Comparison of ENCODE assay signal across 32 cellular contexts in genomic region chr1:110515041-110515440, GRCh38. TPM values are rescaled to one million over a fixed set of nuclear protein-coding genes. Genes with fewer than 3 reads are reported as not detected.
"Had no signal": no experiment of that assay in that cellular context is flagged by ENCODE, and none has a peak within 500 bp of the region (broad histone marks: within the 10 kb centered on the region; RNA-seq: fewer than 3 reads in every experiment).

No MANE protein-coding gene starts in this region.

- H3K4me3 Mint-ChIP-seq: activated B cell treated with CpG ODN at 0.5 μM for 24 hours; activated naive CD4-positive, alpha-beta T cell treated with anti-CD3 and anti-CD28 coated beads, Interleukin-2, amount 10 ng/mL, durations not matched to agents 7 days and 5 days; activated naive CD8-positive, alpha-beta T cell; activated T-cell treated with anti-CD3 and anti-CD28 coated beads, Interleukin-2, amount 50 U/mL, for 4 hours; central memory CD8-positive, alpha-beta T cell; T-helper 1 cell treated with Interleukin-12 subunit alpha and Interleukin-12 subunit beta and Interleukin-4 antibody, amounts not matched to agents 30 μg/mL and 1 μg/mL, for 36 hours; T-helper 2 cell treated with Interferon-gamma antibody and Interleukin-4, amounts not matched to agents 5 μg/mL and 100 μg/mL, for 36 hours had no signal

- ATAC-seq: activated T-cell treated with anti-CD3 and anti-CD28 coated beads, Interleukin-2, amount 50 U/mL, for 4 hours; Panc1 had no signal

- H3K9me3 ChIP-seq: ascending aorta, SJSA1, SK-N-SH had no signal

- H3K9me3 Mint-ChIP-seq: activated B cell treated with CpG ODN at 0.5 μM for 24 hours; activated naive CD4-positive, alpha-beta T cell treated with anti-CD3 and anti-CD28 coated beads, Interleukin-2, amount 10 ng/mL, durations not matched to agents 7 days and 5 days; activated T-cell treated with anti-CD3 and anti-CD28 coated beads, Interleukin-2, amount 50 U/mL, for 4 hours; central memory CD8-positive, alpha-beta T cell; T-helper 1 cell treated with Interleukin-12 subunit alpha and Interleukin-12 subunit beta and Interleukin-4 antibody, amounts not matched to agents 30 μg/mL and 1 μg/mL, for 36 hours; T-helper 2 cell treated with Interferon-gamma antibody and Interleukin-4, amounts not matched to agents 5 μg/mL and 100 μg/mL, for 36 hours had no signal

- H3K27me3 Mint-ChIP-seq: activated B cell treated with CpG ODN at 0.5 μM for 24 hours had no signal

- H3K4me1 ChIP-seq: ascending aorta, SJSA1 had no signal

- DNase-seq: activated B cell treated with CpG ODN at 0.5 μM for 24 hours; activated CD4-positive, alpha-beta T cell treated with anti-CD3 and anti-CD28 coated beads for 48 hours; activated CD4-positive, CD25-positive, alpha-beta regulatory T cell treated with anti-CD3 and anti-CD28 coated beads, Interleukin-2, amount 50 U/mL, for 72 hours; activated CD8-positive, alpha-beta memory T cell treated with anti-CD3 and anti-CD28 coated beads, Interleukin-2, amount 50 U/mL, for 4 hours; activated effector memory CD4-positive, alpha-beta T cell treated with Interleukin-2 at 50 U/mL for 16 hours; activated naive CD4-positive, alpha-beta T cell treated with anti-CD3 and anti-CD28 coated beads, Interleukin-2, amount 10 ng/mL, durations not matched to agents 7 days and 5 days; activated T-cell treated with anti-CD3 and anti-CD28 coated beads for 4 hours; activated T-cell treated with anti-CD3 and anti-CD28 coated beads, Interleukin-2, amount 50 U/mL, for 4 hours; amygdala; NCI-H1048; NCI-H1105 treated with DMSO at 0.1 percent for 48 hours; NCI-H1436; NCI-H1694; NCI-H1930; NCI-H2081 treated with DMSO at 0.1 percent for 48 hours; NCI-H345; NCI-H524 treated with DMSO at 0.1 percent for 48 hours; RPMI8226; SHP77 treated with DMSO at 0.1 percent for 48 hours; SK-N-SH had no signal

- H3K36me3 ChIP-seq: ascending aorta, cardiac muscle cell, SJSA1 had no signal

- H3K27ac ChIP-seq: ascending aorta, cardiac muscle cell, KMS-11, SJSA1 had no signal

- H3K4me1 Mint-ChIP-seq: activated B cell treated with CpG ODN at 0.5 μM for 24 hours; activated naive CD4-positive, alpha-beta T cell treated with anti-CD3 and anti-CD28 coated beads, Interleukin-2, amount 10 ng/mL, durations not matched to agents 7 days and 5 days; central memory CD8-positive, alpha-beta T cell had no signal

- H3K27me3 ChIP-seq: ascending aorta, cardiac muscle cell had no signal

- H3K27ac Mint-ChIP-seq: activated B cell treated with CpG ODN at 0.5 μM for 24 hours; activated naive CD4-positive, alpha-beta T cell treated with anti-CD3 and anti-CD28 coated beads, Interleukin-2, amount 10 ng/mL, durations not matched to agents 7 days and 5 days; activated naive CD8-positive, alpha-beta T cell; T-helper 1 cell treated with Interleukin-12 subunit alpha and Interleukin-12 subunit beta and Interleukin-4 antibody, amounts not matched to agents 30 μg/mL and 1 μg/mL, for 36 hours; T-helper 2 cell treated with Interferon-gamma antibody and Interleukin-4, amounts not matched to agents 5 μg/mL and 100 μg/mL, for 36 hours had no signal

- H3K36me3 Mint-ChIP-seq: activated naive CD4-positive, alpha-beta T cell treated with anti-CD3 and anti-CD28 coated beads, Interleukin-2, amount 10 ng/mL, durations not matched to agents 7 days and 5 days had no signal

- H3K4me3 ChIP-seq: ascending aorta, cardiac muscle cell, SJSA1 had no signal

RNA-seq across cellular contexts. Expression of gene KCNA10, which starts 3.9 kb away (rescaled TPM):
- total RNA-seq: activated B cell treated with CpG ODN at 0.5 μM for 24 hours; activated T-cell treated with anti-CD3 and anti-CD28 coated beads, Interleukin-2, amount 50 U/mL, for 4 hours; ascending aorta; cardiac muscle cell; chondrocyte; MCF 10A; NCI-H460; SJSA1 had no signal
